ENCODE assay signal across 26 cellular contexts in the genomic region with DNA sequence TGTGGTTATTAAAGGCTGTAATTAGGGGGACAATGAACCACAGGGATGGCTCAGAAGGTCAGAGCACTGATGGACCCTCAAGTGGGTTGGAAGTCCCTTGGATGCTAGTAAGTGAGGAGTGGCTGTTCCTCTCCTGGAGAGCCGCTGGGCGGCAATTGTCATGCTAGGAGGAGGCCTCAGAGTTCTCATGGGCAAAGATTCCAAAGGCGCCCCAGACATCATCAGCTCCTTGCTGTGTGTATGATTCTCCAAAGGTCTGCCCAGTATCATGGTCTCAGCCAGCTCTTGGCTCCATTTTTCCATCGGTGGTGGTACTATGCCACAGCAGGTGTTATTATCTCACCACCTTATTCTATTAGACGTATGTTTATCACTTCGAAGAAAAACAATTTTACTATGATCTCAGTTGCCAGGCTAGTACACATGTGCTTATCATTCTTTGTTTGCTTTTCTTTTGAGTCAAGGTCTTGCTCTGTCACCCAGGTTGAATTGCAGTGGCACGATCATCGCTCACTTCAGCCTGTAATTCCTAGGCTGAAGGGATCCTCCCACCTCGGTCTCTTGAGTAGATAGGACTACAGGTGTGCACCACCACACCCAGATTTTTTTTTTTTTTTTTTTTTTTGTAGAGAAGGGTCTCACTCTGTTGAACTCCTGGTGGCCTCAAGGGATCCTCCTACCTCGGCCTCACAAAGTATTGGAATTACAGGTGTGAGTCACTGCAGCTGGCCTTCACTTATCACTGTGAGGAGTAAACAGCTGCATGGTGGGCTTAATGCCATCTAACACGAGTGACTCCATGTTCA.
"Had no signal": no experiment of that assay in that cellular context is flagged by ENCODE, and none has a peak within 500 bp of the region (broad histone marks: within the 10 kb centered on the region; RNA-seq: fewer than 3 reads in every experiment).

No MANE protein-coding gene starts in this region.

- H3K9ac ChIP-seq: parathyroid adenoma had no signal

- ATAC-seq: activated CD8-positive, alpha-beta T cell treated with anti-CD3 and anti-CD28 coated beads, Interleukin-2, amount 10 ng/mL, durations not matched to agents 7 days and 5 days; activated naive CD4-positive, alpha-beta T cell treated with anti-CD3 and anti-CD28 coated beads, Interleukin-2, amount 50 U/mL, for 72 hours; effector memory CD8-positive, alpha-beta T cell; right cardiac atrium; stimulated activated memory B cell treated with anti-CD40 and anti-IgM and Interleukin-4, amounts not matched to agents 10 μg/mL and 1 μg/mL and 100 μg/mL, for 72 hours had no signal

- DNase-seq: activated CD4-positive, alpha-beta T cell treated with anti-CD3 and anti-CD28 coated beads for 1 hour; activated CD4-positive, alpha-beta T cell treated with anti-CD3 and anti-CD28 coated beads, Interleukin-2, amount 50 U/mL, for 1 hour; activated CD8-positive, alpha-beta T cell treated with anti-CD3 and anti-CD28 coated beads, Interleukin-2, amount 10 ng/mL, durations not matched to agents 7 days and 5 days; activated gamma-delta T cell treated with Interleukin-2 at 50 U/mL for 16 hours; effector memory CD8-positive, alpha-beta T cell; glutamatergic neuron; immature natural killer cell; left ventricle myocardium inferior; nephron progenitor cell; right cardiac atrium; stimulated activated CD4-positive, alpha-beta T cell treated with anti-CD3 and anti-CD28 coated beads, Interleukin-15, amount 100 ng/mL, for 24 hours; T-helper 9 cell; transverse colon; uterus had no signal

- H3K4me2 ChIP-seq: hepatocyte, smooth muscle cell had no signal

- H3K4me3 Mint-ChIP-seq: activated CD8-positive, alpha-beta T cell treated with anti-CD3 and anti-CD28 coated beads, Interleukin-2, amount 10 ng/mL, durations not matched to agents 7 days and 5 days; central memory CD8-positive, alpha-beta T cell; effector memory CD8-positive, alpha-beta T cell; immature natural killer cell; memory B cell; nephron progenitor cell; stimulated activated memory B cell treated with anti-CD40 and anti-IgM and Interleukin-4, amounts not matched to agents 10 μg/mL and 1 μg/mL and 100 μg/mL, for 72 hours had no signal

- H3K36me3 ChIP-seq: ascending aorta, breast epithelium, esophagus muscularis mucosa, left ventricle myocardium inferior, transverse colon, uterus had no signal

- H3K4me1 ChIP-seq: ascending aorta, breast epithelium, parathyroid adenoma, transverse colon, uterus had no signal

- H3K9me3 ChIP-seq: ascending aorta, breast epithelium, esophagus muscularis mucosa, left ventricle myocardium inferior, transverse colon, uterus had no signal

- H3K27me3 Mint-ChIP-seq: central memory CD8-positive, alpha-beta T cell; effector memory CD8-positive, alpha-beta T cell; memory B cell; stimulated activated memory B cell treated with anti-CD40 and anti-IgM and Interleukin-4, amounts not matched to agents 10 μg/mL and 1 μg/mL and 100 μg/mL, for 72 hours had no signal

- H2AFZ ChIP-seq: hepatocyte, parathyroid adenoma had no signal

- FAIRE-seq: colon, frontal cortex had no signal

- H3K36me3 Mint-ChIP-seq: activated naive CD4-positive, alpha-beta T cell treated with anti-CD3 and anti-CD28 coated beads, Interleukin-2, amount 50 U/mL, for 72 hours; immature natural killer cell had no signal

- H3K9me3 Mint-ChIP-seq: activated naive CD4-positive, alpha-beta T cell treated with anti-CD3 and anti-CD28 coated beads, Interleukin-2, amount 50 U/mL, for 72 hours; central memory CD8-positive, alpha-beta T cell; effector memory CD8-positive, alpha-beta T cell; immature natural killer cell; memory B cell; nephron progenitor cell; stimulated activated memory B cell treated with anti-CD40 and anti-IgM and Interleukin-4, amounts not matched to agents 10 μg/mL and 1 μg/mL and 100 μg/mL, for 72 hours had no signal

- H3K27ac Mint-ChIP-seq: activated CD8-positive, alpha-beta T cell treated with anti-CD3 and anti-CD28 coated beads, Interleukin-2, amount 10 ng/mL, durations not matched to agents 7 days and 5 days; effector memory CD8-positive, alpha-beta T cell; immature natural killer cell; memory B cell; nephron progenitor cell; stimulated activated memory B cell treated with anti-CD40 and anti-IgM and Interleukin-4, amounts not matched to agents 10 μg/mL and 1 μg/mL and 100 μg/mL, for 72 hours had no signal

- H3K4me3 ChIP-seq: ascending aorta, breast epithelium, esophagus muscularis mucosa, hepatocyte, left ventricle myocardium inferior, smooth muscle cell, transverse colon, uterus had no signal

- H3K27ac ChIP-seq: ascending aorta, breast epithelium, esophagus muscularis mucosa, hepatocyte, left ventricle myocardium inferior, parathyroid adenoma, transverse colon, uterus had no signal

- H3K27me3 ChIP-seq: ascending aorta, breast epithelium, esophagus muscularis mucosa, hepatocyte, transverse colon, uterus had no signal
